Comparison of ENCODE assay signal across 14 cellular contexts in genomic region chr13:51811920-51812328, GRCh38. TPM values are rescaled to one million over a fixed set of nuclear protein-coding genes. Genes with fewer than 3 reads are reported as not detected.
DNase-seq lines count a peak whose midpoint lies in the region; ATAC-seq and TF ChIP-seq lines count a peak whose summit lies in the region.
"Had no signal": no experiment of that assay in that cellular context is flagged by ENCODE, and none has a peak within 500 bp of the region (broad histone marks: within the 10 kb centered on the region; RNA-seq: fewer than 3 reads in every experiment).

No MANE protein-coding gene starts in this region.

- H3K4me3 Mint-ChIP-seq in WTC11: no peak overlapping the region

- H3K4me3 ChIP-seq in right atrium auricular region (no peak overlapping the region), epithelial cell of esophagus (ENCODE audit: low read length) (no peak overlapping the region)

- POLR2A ChIA-PET in WTC11 (lab: Charles Lee): no interaction called here

- H3K27ac Mint-ChIP-seq in WTC11: no peak overlapping the region

- no peaks in the 10 kb centered on the region; the same call in 1 of the 2 replicates for H3K27me3 Mint-ChIP-seq in WTC11 (ENCODE audit: low read depth)

- no peaks in the 10 kb centered on the region for H3K36me3 ChIP-seq in right atrium auricular region
- H3K36me3 ChIP-seq: BE2C had no signal

- H3K9me3 ChIP-seq in right atrium auricular region: no peaks in the 10 kb centered on the region
- H3K9me3 ChIP-seq: BE2C had no signal

- peaks cover 0 to 10% of the 10 kb centered on the region in 2 donors for H3K4me1 ChIP-seq in right atrium auricular region
- H3K4me1 ChIP-seq: BE2C had no signal

- DNase-seq in Right ventricle myocardium inferior (ENCODE audit: missing footprints): peak; percentile 50
- DNase-seq in right atrium auricular region (ENCODE audit: low spot score): no peak
- DNase-seq in HT1080 (ENCODE audit: low read depth): peak; percentile 44
- peak; percentile 26 for DNase-seq in epithelial cell of esophagus (ENCODE audit: low read depth)
- DNase-seq in central memory CD4-positive, alpha-beta T cell: no peak
- no peak for DNase-seq in WTC11 (ENCODE audit: low spot score)
- DNase-seq in iPS-NIHi11 (ENCODE audit: low spot score): no peak
- DNase-seq in T1000 (lab: John Stamatoyannopoulos, UW): no peak
- DNase-seq: BE2C had no signal

- peak overlapping the region in 1 of 2 donors; percentile 8 for H3K27ac ChIP-seq in right atrium auricular region

- no peaks in the 10 kb centered on the region for H3K36me3 Mint-ChIP-seq in WTC11

- no peaks in the 10 kb centered on the region for H3K27me3 ChIP-seq in right atrium auricular region
- H3K27me3 ChIP-seq: BE2C had no signal

- H3K9me3 Mint-ChIP-seq in WTC11: peaks cover 7% of the 10 kb centered on the region

- TF ChIP-seq CTCF in right atrium auricular region (IDR thresholded peaks at IDR 0.05) (no peak), epithelial cell of esophagus (IDR thresholded peaks at IDR 0.05; ENCODE audit: insufficient read depth, low read depth, low read length, missing control alignments) (no peak), WTC11 (IDR thresholded peaks at IDR 0.05) (no peak)

- CTCF ChIA-PET in WTC11 (lab: Charles Lee): interaction anchor here (1.3 kb wide), 1 partner anchor 23 kb away, joined by 3 read pairs; no protein-coding TSS in a partner anchor

- ATAC-seq in Right ventricle myocardium inferior: no peak
- ATAC-seq in WTC11: no peak

- intact Hi-C loops in Right ventricle myocardium inferior (cut with DNase I): loop anchor here (10.0 kb wide), 1 partner anchor 183 kb away; no protein-coding TSS in a partner anchor

- peaks cover 13% of the 10 kb centered on the region for H3K4me1 Mint-ChIP-seq in WTC11

TF ChIP-seq in WTC11, 78 proteins besides CTCF, POLR2A, EP300 and RAD21:
- no peak for TF ChIP-seq NR2C2 (CRISPR knock-in tag; IDR thresholded peaks at IDR 0.05)
- TF ChIP-seq E2F4 (CRISPR knock-in tag; IDR thresholded peaks at IDR 0.05; ENCODE audit: borderline replicate concordance, low read depth): no peak
- TF ChIP-seq PREB (CRISPR knock-in tag; IDR thresholded peaks at IDR 0.05; ENCODE audit: borderline replicate concordance): no peak
- TF ChIP-seq CREB1 (CRISPR knock-in tag; IDR thresholded peaks at IDR 0.05): no peak
- TF ChIP-seq NR1H2 (CRISPR knock-in tag; IDR thresholded peaks at IDR 0.05): no peak
- TF ChIP-seq ELF4 (CRISPR knock-in tag; IDR thresholded peaks at IDR 0.05; ENCODE audit: low read depth): no peak
- no peak for TF ChIP-seq AFF4 (CRISPR knock-in tag; IDR thresholded peaks at IDR 0.05; ENCODE audit: borderline replicate concordance)
- TF ChIP-seq ZNF423 (CRISPR knock-in tag; IDR thresholded peaks at IDR 0.05): no peak
- no peak for TF ChIP-seq IRF1 (CRISPR knock-in tag; IDR thresholded peaks at IDR 0.05)

RNA-seq across cellular contexts. Expression of gene DHRS12, which starts 8.0 kb away (rescaled TPM):
- 10.2 TPM for total RNA-seq in Right ventricle myocardium inferior
- 10 to 100 TPM in 1 of 2 donors, 1 to 10 TPM in 1; 9.6 to 10.1 TPM for total RNA-seq in right atrium auricular region
- total RNA-seq in HT1080 (2014; rRNA removed; shearing (Covaris generic)): 0.94 and 5.9 TPM in 2 replicates
- polyA plus RNA-seq in HT1080 (2015; cell fraction: cytosol; rRNA removed): 2.3 and 2.4 TPM in 2 replicates
- 2.2 and 6.2 TPM in 2 replicates for polyA plus RNA-seq in HT1080 (2015; cell fraction: nucleus; rRNA removed)
- total RNA-seq in WTC11 (2021): 10.2 to 14.8 TPM (median 12.9 TPM) in 3 replicates

RNA-seq across cellular contexts. Expression of gene TMEM272, which starts 33.1 kb away (rescaled TPM):
- total RNA-seq in Right ventricle myocardium inferior: 0.49 TPM
- total RNA-seq in right atrium auricular region: 1 to 10 TPM in 1 of 2 donors, under 1 TPM in 1; 0.74 to 1.1 TPM
- total RNA-seq in HT1080 (2014; rRNA removed; shearing (Covaris generic)): not detected in 2 replicates
- not detected in 2 replicates for polyA plus RNA-seq in HT1080 (2015; cell fraction: cytosol; rRNA removed)
- not detected in 2 replicates for polyA plus RNA-seq in HT1080 (2015; cell fraction: nucleus; rRNA removed)
- 0.09 to 0.21 TPM in 2 of 3 replicates, not detected in the other for total RNA-seq in WTC11 (2021)
- total RNA-seq: dermis microvascular lymphatic vessel endothelial cell, lung microvascular endothelial cell, pulmonary artery endothelial cell had no signal

RNA-seq across cellular contexts. Expression of gene CCDC70, which starts 49.8 kb away (rescaled TPM):
- total RNA-seq in Right ventricle myocardium inferior (not detected), right atrium auricular region (not detected), WTC11 (2021) (not detected in 3 replicates)
- total RNA-seq in HT1080 (2014; rRNA removed; shearing (Covaris generic)): not detected in 2 replicates
- polyA plus RNA-seq in HT1080 (2015; cell fraction: cytosol; rRNA removed): not detected in 2 replicates
- not detected in 2 replicates for polyA plus RNA-seq in HT1080 (2015; cell fraction: nucleus; rRNA removed)
- total RNA-seq: dermis microvascular lymphatic vessel endothelial cell, frontal cortex, lung microvascular endothelial cell, pulmonary artery endothelial cell, temporal lobe had no signal

Comparison
In these comparisons a context has a peak if more than half of its experiments do, and no peak if none do; other contexts are left out.
1. DNase-seq: peak in Right ventricle myocardium inferior (single experiment), HT1080 (single experiment) and epithelial cell of esophagus (single experiment); none in right atrium auricular region (single experiment), central memory CD4-positive, alpha-beta T cell (single experiment), WTC11 (single experiment), iPS-NIHi11 (single experiment) and T1000 (single experiment).